ENCODE assay signal across 2 cellular contexts in the genomic region with DNA sequence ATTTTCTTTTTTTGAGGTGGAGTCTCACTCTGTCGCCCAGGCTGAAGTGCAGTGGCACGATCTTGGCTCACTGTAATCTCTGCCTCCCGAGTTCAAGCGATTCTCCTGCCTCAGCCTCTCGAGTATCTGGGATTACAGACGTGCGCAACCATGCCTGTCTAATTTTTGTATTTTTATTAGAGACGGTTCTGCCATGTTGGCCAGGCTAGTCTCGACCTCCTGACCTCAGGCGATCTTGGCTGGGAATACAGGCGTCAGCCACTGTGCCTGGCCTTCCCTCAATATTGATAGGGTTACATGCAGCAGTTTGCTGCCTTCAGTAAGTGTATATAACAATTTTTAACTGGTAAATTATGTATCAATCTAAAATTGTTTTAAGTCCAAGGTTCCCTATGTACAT. TPM values are rescaled to one million over a fixed set of nuclear protein-coding genes. Genes with fewer than 3 reads are reported as not detected.
"Had no signal": no experiment of that assay in that cellular context is flagged by ENCODE, and none has a peak within 500 bp of the region (broad histone marks: within the 10 kb centered on the region; RNA-seq: fewer than 3 reads in every experiment).

No MANE protein-coding gene starts in this region.

RNA-seq across cellular contexts. Expression of a gene that starts 19.0 kb away (rescaled TPM):
- total RNA-seq: G401, GM12878 had no signal
- polyA plus RNA-seq: GM12878 had no signal
